9 cellular contexts compared by ENCODE assay signal in the genomic region with DNA sequence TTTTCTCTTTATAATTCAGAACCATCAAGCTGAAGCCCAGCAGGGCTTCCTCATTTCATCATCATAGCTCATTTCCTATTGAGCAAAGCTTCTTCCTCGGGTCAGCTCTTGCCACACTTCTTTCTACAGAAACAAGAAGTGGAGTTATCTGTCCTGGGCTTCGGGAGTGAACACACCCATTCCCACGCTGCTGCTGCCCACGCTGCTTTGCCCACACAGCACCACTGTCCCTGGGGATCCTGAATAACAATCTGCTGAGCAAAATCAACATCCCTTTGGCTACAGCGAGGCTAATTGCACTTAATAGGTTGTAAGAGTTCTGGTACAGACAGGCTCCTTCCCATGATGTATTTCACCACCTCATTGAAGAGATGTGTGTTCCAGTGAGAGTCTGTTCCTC.
DNase-seq lines count a peak whose midpoint lies in the region; ATAC-seq and TF ChIP-seq lines count a peak whose summit lies in the region.
"Had no signal": no experiment of that assay in that cellular context is flagged by ENCODE, and none has a peak within 500 bp of the region (broad histone marks: within the 10 kb centered on the region; RNA-seq: fewer than 3 reads in every experiment).

No MANE protein-coding gene starts in this region.

- no peaks in the 10 kb centered on the region for H3K27me3 ChIP-seq in neutrophil

- H3K9me3 ChIP-seq in neutrophil, result no peaks in the 10 kb centered on the region

- H3K27ac ChIP-seq in neutrophil, result peak overlapping the region; percentile 99

- H3K4me1 ChIP-seq in neutrophil (ENCODE audit: control insufficient read depth in 1 of 2, insufficient read depth in 1 of 2, low read depth in 1 of 2, low read length in 1 of 2), result peaks cover 90 to 92% of the 10 kb centered on the region in 2 experiments

- no peaks in the 10 kb centered on the region for H3K36me3 Mint-ChIP-seq in effector memory CD8-positive, alpha-beta T cell (ENCODE audit: insufficient read depth)

- H3K4me3 ChIP-seq in epithelial cell of esophagus (ENCODE audit: low read length) (no peak overlapping the region), neutrophil (ENCODE audit: low read depth in 1 of 2, low read length in 1 of 2) (peak overlapping the region; percentile 37 to 53)

- TF ChIP-seq CTCF in epithelial cell of esophagus (IDR thresholded peaks at IDR 0.05; ENCODE audit: insufficient read depth, low read depth, low read length, missing control alignments) (no peak), neutrophil (IDR thresholded peaks at IDR 0.05) (peak; percentile 23)

- ATAC-seq in effector memory CD8-positive, alpha-beta T cell (replicated peaks), result no peak
- ATAC-seq in HG03095 (IDR thresholded peaks at IDR 0.05; ENCODE audit: unreplicated experiment), result no peak

- H3K36me3 ChIP-seq in neutrophil, result no peaks in the 10 kb centered on the region

- no peaks in the 10 kb centered on the region for H3K27me3 Mint-ChIP-seq in effector memory CD8-positive, alpha-beta T cell

- DNase-seq in GDM1 (lab: John Stamatoyannopoulos, UW) (peak; percentile 59), NCI-H69 (lab: John Stamatoyannopoulos, UW) (peak; percentile 83), epithelial cell of esophagus (ENCODE audit: low read depth) (peak; percentile 77), iPS-NIHi7 (ENCODE audit: extremely low spot score) (no peak)
- no peak for DNase-seq in activated effector memory CD4-positive, alpha-beta T cell treated with Interleukin-2 at 50 U/mL for 16 hours
- DNase-seq in effector memory CD8-positive, alpha-beta T cell, result no peak
- DNase-seq: stimulated activated CD4-positive, alpha-beta T cell treated with anti-CD3 and anti-CD28 coated beads, Interleukin-1b, Interleukin-23, amount 100 ng/mL, for 48 hours had no signal

- H3K4me1 Mint-ChIP-seq in effector memory CD8-positive, alpha-beta T cell (ENCODE audit: low read depth in 2 of 2), result peaks cover 12% of the 10 kb centered on the region in 2 donors

- no peaks in the 10 kb centered on the region for H3K9me3 Mint-ChIP-seq in effector memory CD8-positive, alpha-beta T cell

- H3K4me3 Mint-ChIP-seq in effector memory CD8-positive, alpha-beta T cell, result no peak overlapping the region

- no peak overlapping the region for H3K27ac Mint-ChIP-seq in effector memory CD8-positive, alpha-beta T cell

Comparison
In these comparisons a context has a peak if more than half of its experiments do, and no peak if none do; other contexts are left out.
1. DNase-seq: peak in GDM1 (single experiment), NCI-H69 (single experiment) and epithelial cell of esophagus (single experiment); none in activated effector memory CD4-positive, alpha-beta T cell treated with Interleukin-2 at 50 U/mL for 16 hours (single experiment), iPS-NIHi7 (single experiment) and effector memory CD8-positive, alpha-beta T cell (0 of 3).